25 cellular contexts compared by ENCODE assay signal in the genomic region with DNA sequence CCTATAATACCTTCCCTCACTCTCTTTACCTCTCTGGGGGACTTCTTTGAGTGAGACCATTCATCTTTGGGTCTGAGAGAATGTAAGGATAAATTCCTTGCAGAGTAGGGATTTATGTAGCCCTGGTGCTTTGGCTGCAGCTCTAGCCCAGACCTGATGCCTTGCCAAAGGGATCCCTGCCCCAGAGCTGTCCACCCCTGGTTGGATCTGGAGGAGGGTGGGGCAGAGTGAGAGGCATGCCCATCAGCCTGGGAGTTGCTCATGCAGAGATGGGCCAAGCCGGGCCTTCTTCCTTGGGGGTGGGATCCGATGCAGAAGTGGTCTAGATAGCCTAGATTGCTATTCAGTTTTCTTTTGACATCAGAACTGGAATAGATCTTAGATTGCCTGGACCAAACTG. TPM values are rescaled to one million over a fixed set of nuclear protein-coding genes. Genes with fewer than 3 reads are reported as not detected.
"Had no signal": no experiment of that assay in that cellular context is flagged by ENCODE, and none has a peak within 500 bp of the region (broad histone marks: within the 10 kb centered on the region; RNA-seq: fewer than 3 reads in every experiment).

No MANE protein-coding gene starts in this region.

- DNase-seq: activated CD4-positive, alpha-beta T cell treated with anti-CD3 and anti-CD28 coated beads, Interleukin-2, amount 50 U/mL, for 1 hour; activated CD4-positive, CD25-positive, alpha-beta regulatory T cell; activated CD8-positive, alpha-beta memory T cell treated with anti-CD3 and anti-CD28 coated beads, Interleukin-2, amount 50 U/mL, for 4 hours; activated CD8-positive, alpha-beta T cell treated with anti-CD3 and anti-CD28 coated beads for 36 hours; activated gamma-delta T cell treated with Interleukin-2 at 50 U/mL for 16 hours; activated naive CD4-positive, alpha-beta T cell treated with anti-CD3 and anti-CD28 coated beads, Interleukin-2, amount 10 ng/mL, durations not matched to agents 7 days and 5 days; activated naive CD8-positive, alpha-beta T cell treated with anti-CD3 and anti-CD28 coated beads for 36 hours; activated T-cell treated with anti-CD3 and anti-CD28 coated beads, Interleukin-2, amount 50 U/mL, for 72 hours; brain microvascular endothelial cell; KG1; MV-4-11; NCI-H1092 treated with DMSO at 0.1 percent for 48 hours; NCI-H1417 treated with DMSO at 0.1 percent for 48 hours; NCI-H187; NCI-H2081; NCI-H446; NCI-H524; SIG-M5 had no signal

- H3K36me3 Mint-ChIP-seq: activated naive CD4-positive, alpha-beta T cell treated with anti-CD3 and anti-CD28 coated beads, Interleukin-2, amount 10 ng/mL, durations not matched to agents 7 days and 5 days; activated naive CD8-positive, alpha-beta T cell treated with anti-CD3 and anti-CD28 coated beads for 36 hours had no signal

- H3K27ac Mint-ChIP-seq: activated CD8-positive, alpha-beta T cell treated with anti-CD3 and anti-CD28 coated beads for 36 hours; activated naive CD4-positive, alpha-beta T cell treated with anti-CD3 and anti-CD28 coated beads, Interleukin-2, amount 10 ng/mL, durations not matched to agents 7 days and 5 days; activated naive CD8-positive, alpha-beta T cell treated with anti-CD3 and anti-CD28 coated beads for 36 hours; activated T-cell treated with anti-CD3 and anti-CD28 coated beads, Interleukin-2, amount 50 U/mL, for 72 hours; activated T-helper 2 cell treated with anti-CD3 and anti-CD28 coated beads, Interferon-gamma antibody, Interleukin-2, Interleukin-4, amounts not matched to agents 10 μg/mL and 5 μg/mL and 100 μg/mL, durations not matched to agents 14 hours and 24 hours and 36 hours had no signal

- H3K27ac ChIP-seq: brain microvascular endothelial cell, cardiac muscle cell, VCaP had no signal

- ATAC-seq: activated CD8-positive, alpha-beta T cell treated with anti-CD3 and anti-CD28 coated beads for 36 hours; activated T-cell treated with anti-CD3 and anti-CD28 coated beads, Interleukin-2, amount 50 U/mL, for 72 hours had no signal

- H3K4me1 Mint-ChIP-seq: activated naive CD4-positive, alpha-beta T cell treated with anti-CD3 and anti-CD28 coated beads, Interleukin-2, amount 10 ng/mL, durations not matched to agents 7 days and 5 days; activated naive CD8-positive, alpha-beta T cell treated with anti-CD3 and anti-CD28 coated beads for 36 hours had no signal

- H3K4me3 Mint-ChIP-seq: activated CD8-positive, alpha-beta T cell treated with anti-CD3 and anti-CD28 coated beads for 36 hours; activated naive CD4-positive, alpha-beta T cell treated with anti-CD3 and anti-CD28 coated beads, Interleukin-2, amount 10 ng/mL, durations not matched to agents 7 days and 5 days; activated naive CD8-positive, alpha-beta T cell treated with anti-CD3 and anti-CD28 coated beads for 36 hours; activated T-cell treated with anti-CD3 and anti-CD28 coated beads, Interleukin-2, amount 50 U/mL, for 72 hours had no signal

- H3K4me3 ChIP-seq: cardiac muscle cell had no signal

- H3K27me3 ChIP-seq: brain microvascular endothelial cell, cardiac muscle cell had no signal

- H3K9me3 Mint-ChIP-seq: activated CD8-positive, alpha-beta T cell treated with anti-CD3 and anti-CD28 coated beads for 36 hours; activated naive CD4-positive, alpha-beta T cell treated with anti-CD3 and anti-CD28 coated beads, Interleukin-2, amount 10 ng/mL, durations not matched to agents 7 days and 5 days; activated naive CD8-positive, alpha-beta T cell treated with anti-CD3 and anti-CD28 coated beads for 36 hours; activated T-cell treated with anti-CD3 and anti-CD28 coated beads, Interleukin-2, amount 50 U/mL, for 72 hours; activated T-helper 2 cell treated with anti-CD3 and anti-CD28 coated beads, Interferon-gamma antibody, Interleukin-2, Interleukin-4, amounts not matched to agents 10 μg/mL and 5 μg/mL and 100 μg/mL, durations not matched to agents 14 hours and 24 hours and 36 hours had no signal

- H3K36me3 ChIP-seq: brain microvascular endothelial cell, cardiac muscle cell had no signal

RNA-seq across cellular contexts. Expression of gene RTP1, which starts 31.5 kb away (rescaled TPM):
- total RNA-seq: activated CD8-positive, alpha-beta T cell treated with anti-CD3 and anti-CD28 coated beads for 36 hours; activated naive CD8-positive, alpha-beta T cell treated with anti-CD3 and anti-CD28 coated beads for 36 hours; activated T-cell treated with anti-CD3 and anti-CD28 coated beads, Interleukin-2, amount 50 U/mL, for 72 hours; activated T-helper 2 cell treated with anti-CD3 and anti-CD28 coated beads, Interferon-gamma antibody, Interleukin-2, Interleukin-4, amounts not matched to agents 10 μg/mL and 5 μg/mL and 100 μg/mL, durations not matched to agents 14 hours and 24 hours and 36 hours; cardiac muscle cell; LHCN-M2; M059J; T-helper 2 cell treated with Interferon-gamma antibody and Interleukin-4, amounts not matched to agents 100 ng/mL and 5 ng/mL, for 36 hours had no signal
- polyA plus RNA-seq: adipose tissue, cardiac muscle cell had no signal
